In genomic region chr18:61466736-61467135, GRCh38 we compare ENCODE assay signal across 32 cellular contexts.
"Had no signal": no experiment of that assay in that cellular context is flagged by ENCODE, and none has a peak within 500 bp of the region (broad histone marks: within the 10 kb centered on the region; RNA-seq: fewer than 3 reads in every experiment).

No MANE protein-coding gene starts in this region.

- H3K9me3 Mint-ChIP-seq: activated CD4-positive, alpha-beta memory T cell treated with anti-CD3 and anti-CD28 coated beads for 36 hours; activated CD4-positive, alpha-beta T cell treated with anti-CD3 and anti-CD28 coated beads, Interleukin-2, amount 10 ng/mL, durations not matched to agents 24 days and 14 days; activated naive CD4-positive, alpha-beta T cell treated with anti-CD3 and anti-CD28 coated beads, Interleukin-2, amount 10 ng/mL, durations not matched to agents 7 days and 5 days; activated naive CD8-positive, alpha-beta T cell treated with anti-CD3 and anti-CD28 coated beads, Interleukin-2, amount 10 ng/mL, durations not matched to agents 7 days and 5 days; activated T-helper 1 cell treated with anti-CD3 and anti-CD28 coated beads, Interleukin-12 subunit alpha, Interleukin-12 subunit beta, Interleukin-2, Interleukin-4 antibody, amounts not matched to agents 30 ng/mL and 10 ng/mL and 1 ng/mL, durations not matched to agents 14 hours and 24 hours and 36 hours; brain; mesothelial cell of epicardium had no signal

- FAIRE-seq: frontal cortex, keratinocyte had no signal

- H3K27ac Mint-ChIP-seq: activated CD4-positive, alpha-beta memory T cell treated with anti-CD3 and anti-CD28 coated beads for 36 hours; activated CD4-positive, alpha-beta T cell treated with anti-CD3 and anti-CD28 coated beads, Interleukin-2, amount 10 ng/mL, durations not matched to agents 24 days and 14 days; activated naive CD4-positive, alpha-beta T cell treated with anti-CD3 and anti-CD28 coated beads, Interleukin-2, amount 10 ng/mL, durations not matched to agents 7 days and 5 days; activated naive CD8-positive, alpha-beta T cell treated with anti-CD3 and anti-CD28 coated beads, Interleukin-2, amount 10 ng/mL, durations not matched to agents 7 days and 5 days; activated T-helper 1 cell treated with anti-CD3 and anti-CD28 coated beads, Interleukin-12 subunit alpha, Interleukin-12 subunit beta, Interleukin-2, Interleukin-4 antibody, amounts not matched to agents 30 ng/mL and 10 ng/mL and 1 ng/mL, durations not matched to agents 14 hours and 24 hours and 36 hours; brain; mesothelial cell of epicardium; naive thymus-derived CD4-positive, alpha-beta T cell; progenitor cell of endocrine pancreas; T-helper 17 cell had no signal

- H3K36me3 Mint-ChIP-seq: activated CD4-positive, alpha-beta memory T cell treated with anti-CD3 and anti-CD28 coated beads for 36 hours; activated naive CD4-positive, alpha-beta T cell treated with anti-CD3 and anti-CD28 coated beads, Interleukin-2, amount 10 ng/mL, durations not matched to agents 7 days and 5 days; activated naive CD8-positive, alpha-beta T cell treated with anti-CD3 and anti-CD28 coated beads, Interleukin-2, amount 10 ng/mL, durations not matched to agents 7 days and 5 days; brain; mesothelial cell of epicardium; naive thymus-derived CD4-positive, alpha-beta T cell had no signal

- H3K4me1 ChIP-seq: ascending aorta, colonic mucosa, uterus had no signal

- H3K27me3 Mint-ChIP-seq: activated CD4-positive, alpha-beta memory T cell treated with anti-CD3 and anti-CD28 coated beads for 36 hours; activated CD4-positive, alpha-beta T cell treated with anti-CD3 and anti-CD28 coated beads, Interleukin-2, amount 10 ng/mL, durations not matched to agents 24 days and 14 days; activated naive CD4-positive, alpha-beta T cell treated with anti-CD3 and anti-CD28 coated beads, Interleukin-2, amount 10 ng/mL, durations not matched to agents 7 days and 5 days; activated naive CD8-positive, alpha-beta T cell treated with anti-CD3 and anti-CD28 coated beads, Interleukin-2, amount 10 ng/mL, durations not matched to agents 7 days and 5 days; progenitor cell of endocrine pancreas had no signal

- H3K4me1 Mint-ChIP-seq: activated CD4-positive, alpha-beta T cell treated with anti-CD3 and anti-CD28 coated beads, Interleukin-2, amount 10 ng/mL, durations not matched to agents 24 days and 14 days; activated naive CD4-positive, alpha-beta T cell treated with anti-CD3 and anti-CD28 coated beads, Interleukin-2, amount 10 ng/mL, durations not matched to agents 7 days and 5 days; activated naive CD8-positive, alpha-beta T cell treated with anti-CD3 and anti-CD28 coated beads, Interleukin-2, amount 10 ng/mL, durations not matched to agents 7 days and 5 days; naive thymus-derived CD4-positive, alpha-beta T cell; T-helper 17 cell had no signal

- H3K27ac ChIP-seq: ascending aorta, cardiac muscle cell, colonic mucosa, hepatocyte, thoracic aorta, uterus, WERI-Rb-1 had no signal

- H3K79me2 ChIP-seq: hepatocyte had no signal

- H3K4me2 ChIP-seq: hepatocyte had no signal

- H3K36me3 ChIP-seq: ascending aorta, cardiac muscle cell, colonic mucosa, thoracic aorta, uterus, WERI-Rb-1 had no signal

- H3K27me3 ChIP-seq: ascending aorta, cardiac muscle cell, colonic mucosa, hepatocyte, uterus had no signal

- DNase-seq: activated CD4-positive, alpha-beta memory T cell treated with anti-CD3 and anti-CD28 coated beads for 36 hours; activated CD4-positive, alpha-beta T cell treated with anti-CD3 and anti-CD28 coated beads, Interleukin-2, amount 10 ng/mL, durations not matched to agents 24 days and 14 days; activated CD4-positive, CD25-positive, alpha-beta regulatory T cell treated with anti-CD3 and anti-CD28 coated beads, Interleukin-2, amount 50 U/mL, for 72 hours; activated CD8-positive, alpha-beta memory T cell treated with anti-CD3 and anti-CD28 coated beads, Interleukin-2, amount 50 U/mL, for 4 hours; activated effector memory CD4-positive, alpha-beta T cell treated with anti-CD3 and anti-CD28 coated beads, Interleukin-2, amount 50 U/mL, for 16 hours; activated naive CD4-positive, alpha-beta T cell treated with anti-CD3 and anti-CD28 coated beads, Interleukin-2, amount 10 ng/mL, durations not matched to agents 7 days and 5 days; activated naive CD8-positive, alpha-beta T cell treated with anti-CD3 and anti-CD28 coated beads, Interleukin-2, amount 10 ng/mL, durations not matched to agents 7 days and 5 days; activated T-cell treated with anti-CD3 and anti-CD28 coated beads, Interleukin-2, amount 50 U/mL, for 1 hour; cerebellar nuclear complex; colonic mucosa; effector CD8-positive, alpha-beta T cell; glutamatergic neuron; left cardiac atrium; mammary epithelial cell; naive thymus-derived CD4-positive, alpha-beta T cell; stimulated activated naive CD4-positive, alpha-beta T cell treated with Interleukin-2 at 50 U/mL for 16 hours; SW 1271; T-helper 17 cell; T1000; trophoblast cell; uterus; WERI-Rb-1 had no signal

- ATAC-seq: left cardiac atrium; naive thymus-derived CD4-positive, alpha-beta T cell; T-helper 17 cell had no signal

- H3K9me3 ChIP-seq: ascending aorta, colonic mucosa, thoracic aorta, uterus had no signal

- H3K4me3 ChIP-seq: ascending aorta, cardiac muscle cell, colonic mucosa, hepatocyte, thoracic aorta, uterus had no signal

- H2AFZ ChIP-seq: hepatocyte had no signal

- H3K4me3 Mint-ChIP-seq: activated CD4-positive, alpha-beta memory T cell treated with anti-CD3 and anti-CD28 coated beads for 36 hours; activated CD4-positive, alpha-beta T cell treated with anti-CD3 and anti-CD28 coated beads, Interleukin-2, amount 10 ng/mL, durations not matched to agents 24 days and 14 days; activated naive CD4-positive, alpha-beta T cell treated with anti-CD3 and anti-CD28 coated beads, Interleukin-2, amount 10 ng/mL, durations not matched to agents 7 days and 5 days; activated naive CD8-positive, alpha-beta T cell treated with anti-CD3 and anti-CD28 coated beads, Interleukin-2, amount 10 ng/mL, durations not matched to agents 7 days and 5 days; activated T-helper 1 cell treated with anti-CD3 and anti-CD28 coated beads, Interleukin-12 subunit alpha, Interleukin-12 subunit beta, Interleukin-2, Interleukin-4 antibody, amounts not matched to agents 30 ng/mL and 10 ng/mL and 1 ng/mL, durations not matched to agents 14 hours and 24 hours and 36 hours; brain; mesothelial cell of epicardium; naive thymus-derived CD4-positive, alpha-beta T cell; T-helper 17 cell had no signal
